In the genomic region with DNA sequence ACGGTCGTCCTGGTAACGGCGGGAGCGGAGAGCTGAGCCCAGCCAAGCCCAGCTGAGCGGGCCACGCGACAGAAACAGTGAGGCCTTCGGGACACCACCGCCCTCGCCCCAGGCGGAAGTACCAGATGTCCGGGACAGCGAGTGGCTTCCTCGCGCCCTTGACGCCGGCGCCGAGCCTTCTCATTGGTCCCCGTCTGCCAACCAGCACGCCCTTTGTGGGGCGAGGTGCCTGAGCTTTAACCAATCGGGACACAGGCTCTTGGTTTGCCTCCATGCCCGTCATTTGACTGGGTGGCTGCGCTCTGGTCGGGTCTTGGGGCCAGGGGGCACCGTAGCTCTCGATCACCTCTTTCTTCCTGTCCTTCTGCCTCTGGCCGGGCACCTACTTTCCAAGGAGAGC, we compare ENCODE assay signal across 19 cellular contexts. TPM values are rescaled to one million over a fixed set of nuclear protein-coding genes. Genes with fewer than 3 reads are reported as not detected.
"Had no signal": no experiment of that assay in that cellular context is flagged by ENCODE, and none has a peak within 500 bp of the region (broad histone marks: within the 10 kb centered on the region; RNA-seq: fewer than 3 reads in every experiment).

A gene (minus strand): TSS at position 101 of the 400 bp plus-strand sequence. CDS start 134 bp downstream, outside the sequence.

RNA-seq across cellular contexts. Expression of the gene that starts here (rescaled TPM):
- total RNA-seq: activated naive CD4-positive, alpha-beta T cell treated with anti-CD3 and anti-CD28 coated beads for 36 hours; activated naive CD4-positive, alpha-beta T cell treated with anti-CD3 and anti-CD28 coated beads, Interleukin-2, amount 50 U/mL, for 72 hours; activated naive CD8-positive, alpha-beta T cell treated with anti-CD3 and anti-CD28 coated beads for 36 hours; activated naive CD8-positive, alpha-beta T cell treated with anti-CD3 and anti-CD28 coated beads, Interleukin-2, amount 10 ng/mL, durations not matched to agents 7 days and 5 days; activated T-cell treated with anti-CD3 and anti-CD28 coated beads, Interleukin-2, amount 50 U/mL, for 4 hours; activated T-cell treated with anti-CD3 and anti-CD28 coated beads, Interleukin-2, amount 50 U/mL, for 72 hours; activated T-helper 1 cell treated with anti-CD3 and anti-CD28 coated beads, Interleukin-12 subunit alpha, Interleukin-12 subunit beta, Interleukin-2, Interleukin-4 antibody, amounts not matched to agents 30 ng/mL and 10 ng/mL and 1 ng/mL, durations not matched to agents 14 hours and 24 hours and 36 hours; activated T-helper 17 cell treated with anti-CD3 and anti-CD28 coated beads, Interleukin-2, amount 50 U/mL, for 72 hours; activated T-helper 2 cell treated with anti-CD3 and anti-CD28 coated beads, Interferon-gamma antibody, Interleukin-2, Interleukin-4, amounts not matched to agents 10 μg/mL and 5 μg/mL and 100 μg/mL, durations not matched to agents 14 hours and 24 hours and 36 hours; adrenal gland; aorta; ascending aorta; body of pancreas; breast epithelium; bronchial epithelial cell; cardiac muscle cell; cardiac septum; cerebellum; chondrocyte had no signal
